In genomic region chr20:380763-381580, GRCh38 we compare ENCODE assay signal across 1 cellular context.
A peak's percentile ranks its signal among the peaks of the same experiment; 100 is the strongest.
TF ChIP-seq lines count a peak whose summit lies in the region.

No MANE protein-coding gene starts in this region.

TF ChIP-seq in HepG2, 621 proteins besides CTCF, POLR2A, EP300 and RAD21 (continued from another document):
- TF ChIP-seq AHDC1 (CRISPR knock-in tag; IDR thresholded peaks at IDR 0.05; ENCODE audit: borderline replicate concordance) (0 out of 2 replicates have a peak, but pooled peaks have one; percentile 57), NCOA1 (CRISPR knock-in tag; IDR thresholded peaks at IDR 0.05) (0 out of 2 replicates have a peak, but pooled peaks have one; percentile 31), ZNF768 (CRISPR knock-in tag; IDR thresholded peaks at IDR 0.05) (peak; percentile 73), PRDM10 (CRISPR knock-in tag; IDR thresholded peaks at IDR 0.05; ENCODE audit: low read depth) (peak; percentile 54; the same call in 1 of the 2 replicates), RNF219 (CRISPR knock-in tag; IDR thresholded peaks at IDR 0.05) (peak; percentile 90; the same call in 1 of the 2 replicates), FOXK2 (IDR thresholded peaks at IDR 0.05) (no peak), ZNF703 (CRISPR knock-in tag; IDR thresholded peaks at IDR 0.05; ENCODE audit: borderline replicate concordance) (peak; percentile 95; the same call in 1 of the 2 replicates), ATF2 (CRISPR knock-in tag; IDR thresholded peaks at IDR 0.05) (peak; percentile 80; the same call in 1 of the 2 replicates), ATF5 (CRISPR knock-in tag; IDR thresholded peaks at IDR 0.05; ENCODE audit: low read depth) (no peak), ZNF749 (CRISPR knock-in tag; IDR thresholded peaks at IDR 0.05; ENCODE audit: borderline replicate concordance) (peak; percentile 49; the same call in 1 of the 2 replicates), SNAPC2 (CRISPR knock-in tag; IDR thresholded peaks at IDR 0.05) (peak; percentile 21; the same call in 1 of the 2 replicates), MIER2 (CRISPR knock-in tag; IDR thresholded peaks at IDR 0.05) (no peak)
